Comparison of ENCODE assay signal across 33 cellular contexts in the genomic region with DNA sequence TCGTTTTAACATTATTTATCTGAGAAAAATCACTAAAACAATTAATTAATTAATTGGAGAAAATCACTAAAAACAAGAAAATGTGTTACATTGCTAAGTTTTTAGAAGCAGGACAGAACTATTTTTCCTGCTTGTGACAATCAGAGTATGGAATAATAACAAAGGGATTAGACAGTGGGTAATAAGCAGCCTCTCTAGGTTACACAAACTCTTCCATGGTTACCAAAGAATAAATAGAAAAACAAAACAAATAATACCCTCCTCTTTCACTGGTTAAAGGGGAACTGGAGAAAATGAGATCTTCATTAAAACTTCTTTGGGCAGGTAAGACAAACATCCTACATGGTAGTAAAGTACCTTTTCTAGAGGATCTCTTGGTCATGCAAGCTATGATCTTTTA. TPM values are rescaled to one million over a fixed set of nuclear protein-coding genes. Genes with fewer than 3 reads are reported as not detected.
A peak's percentile ranks its signal among the peaks of the same experiment; 100 is the strongest.
DNase-seq lines count a peak whose midpoint lies in the region; ATAC-seq, FAIRE-seq and TF ChIP-seq lines count a peak whose summit lies in the region.
"Had no signal": no experiment of that assay in that cellular context is flagged by ENCODE, and none has a peak within 500 bp of the region (broad histone marks: within the 10 kb centered on the region; RNA-seq: fewer than 3 reads in every experiment).

No MANE protein-coding gene starts in this region.

- TF ChIP-seq CTCF in GM23338 (conservative IDR thresholded peaks at IDR 0.05; ENCODE audit: low read depth in 2 of 2) (no peak), H1 (IDR thresholded peaks at IDR 0.05; ENCODE audit: control extremely low read depth in 1 of 3, insufficient read depth in 1 of 3, low read depth in 1 of 3, low read length in 3 of 3) (no peak), neural cell (IDR thresholded peaks at IDR 0.05; ENCODE audit: poor library complexity, severe bottlenecking) (no peak), prostate gland (IDR thresholded peaks at IDR 0.05) (no peak)

- no peaks in the 10 kb centered on the region for H3K9me3 Mint-ChIP-seq in GM23338
- H3K9me3 Mint-ChIP-seq: activated naive CD8-positive, alpha-beta T cell treated with anti-CD3 and anti-CD28 coated beads for 36 hours; activated T-cell treated with anti-CD3 and anti-CD28 coated beads, Interleukin-2, amount 50 U/mL, for 4 hours; mesothelial cell of epicardium had no signal

- no peak overlapping the region for H2AK5ac ChIP-seq in H1 (ENCODE audit: low read depth, low read length)

- no peaks in the 10 kb centered on the region for H3K9me3 ChIP-seq in H1 (ENCODE audit: insufficient read depth in 2 of 2, low read depth in 1 of 2, low read length in 1 of 2)
- no peaks in the 10 kb centered on the region for H3K9me3 ChIP-seq in neural cell (ENCODE audit: low read length)
- no peaks in the 10 kb centered on the region for H3K9me3 ChIP-seq in prostate gland
- H3K9me3 ChIP-seq: colonic mucosa, left ventricle myocardium inferior, pancreas had no signal

- no peak overlapping the region for H4K91ac ChIP-seq in H1 (replicated peaks; ENCODE audit: insufficient read length, low read length)

- H2BK15ac ChIP-seq in H1 (ENCODE audit: low read length): no peak overlapping the region

- no peak overlapping the region for H3K4ac ChIP-seq in H1 (replicated peaks; ENCODE audit: insufficient read length, low read depth, low read length)

- no peak overlapping the region for H2BK20ac ChIP-seq in H1 (ENCODE audit: low read length)

- no peak for TF ChIP-seq RAD21 in H1 (IDR thresholded peaks at IDR 0.05 in 1 of 2, conservative IDR thresholded peaks at IDR 0.05 in 1 of 2; ENCODE audit: low read depth in 2 of 2, low read length in 2 of 2)
- no peak for TF ChIP-seq RAD21 in neural cell (conservative IDR thresholded peaks at IDR 0.05)

- H3K27ac ChIP-seq in GM23338 (ENCODE audit: low read depth) (no peak overlapping the region), H1 (ENCODE audit: low read depth, low read length) (no peak overlapping the region), neural cell (ENCODE audit: low read length) (peak overlapping the region; percentile 77), prostate gland (no peak overlapping the region)
- H3K27ac ChIP-seq: colonic mucosa, left ventricle myocardium inferior, pancreas had no signal

- H3K9ac ChIP-seq in H1 (replicated peaks in 1 of 4; ENCODE audit: extremely low read depth in 1 of 4, low read depth in 3 of 4, low read length in 3 of 4) (no peak overlapping the region), neural cell (ENCODE audit: low read length) (peak overlapping the region; percentile 36)

- H3K27me3 Mint-ChIP-seq in GM23338 (ENCODE audit: insufficient read depth, low read depth, poor library complexity): peaks cover 15% of the 10 kb centered on the region

- H3K27me3 ChIP-seq in GM23338 (ENCODE audit: insufficient read depth) (peaks cover 3% of the 10 kb centered on the region; the same call in 1 of the 2 replicates), H1 (replicated peaks in 1 of 4; ENCODE audit: control insufficient read depth in 3 of 4, extremely low read depth in 1 of 4, insufficient read depth in 3 of 4, low read length in 3 of 4) (no peaks in the 10 kb centered on the region), neural cell (ENCODE audit: insufficient read depth, low read depth, low read length) (no peaks in the 10 kb centered on the region), prostate gland (replicated peaks; ENCODE audit: insufficient read depth) (no peaks in the 10 kb centered on the region)
- H3K27me3 ChIP-seq: colonic mucosa, pancreas had no signal

- H3K36me3 Mint-ChIP-seq in GM23338 (ENCODE audit: low read depth): no peaks in the 10 kb centered on the region
- H3K36me3 Mint-ChIP-seq: activated CD8-positive, alpha-beta memory T cell treated with anti-CD3 and anti-CD28 coated beads, Interleukin-2, amount 10 ng/mL, durations not matched to agents 7 days and 5 days; activated naive CD8-positive, alpha-beta T cell treated with anti-CD3 and anti-CD28 coated beads for 36 hours; mesothelial cell of epicardium had no signal

- POLR2A ChIA-PET in H1 (lab: Charles Lee; ENCODE audit: partially characterized antibody): no interaction called here

- intact Hi-C loops in prostate gland (cut with DNase I): no loop called here

- H3K9me2 ChIP-seq in GM23338 (ENCODE audit: insufficient read depth) (no peaks in the 10 kb centered on the region), neural cell (ENCODE audit: insufficient read depth, low read length) (no peaks in the 10 kb centered on the region)

- peak overlapping the region; percentile 2; the same call in 1 of the 2 replicates for H3K4me3 ChIP-seq in GM23338
- peak overlapping the region in 1 of 4 experiments; percentile 56; a peak in 1 of 8 replicates for H3K4me3 ChIP-seq in H1 (ENCODE audit: extremely low read depth in 1 of 4, insufficient read depth in 2 of 4, low read depth in 3 of 4, low read length in 4 of 4)
- peak overlapping the region; percentile 55 for H3K4me3 ChIP-seq in neural cell (ENCODE audit: low read length)
- H3K4me3 ChIP-seq in prostate gland: no peak overlapping the region
- H3K4me3 ChIP-seq: colonic mucosa, left ventricle myocardium inferior, pancreas had no signal

- no peak for FAIRE-seq in H1 (lab: Jason Lieb, UNC)
- FAIRE-seq: H54, pancreas, small intestine, TTC549 had no signal

- H4K5ac ChIP-seq in H1 (ENCODE audit: insufficient read length, low read depth, low read length): no peak overlapping the region

- H3K79me1 ChIP-seq in H1 (ENCODE audit: low read depth, low read length): no peaks in the 10 kb centered on the region

- no peak for ATAC-seq in GM23338
- ATAC-seq in HG03469 (IDR thresholded peaks at IDR 0.05; ENCODE audit: unreplicated experiment): no peak
- no peak for ATAC-seq in HG02678 (IDR thresholded peaks at IDR 0.05; ENCODE audit: unreplicated experiment)
- ATAC-seq: activated CD4-positive, CD25-positive, alpha-beta regulatory T cell treated with anti-CD3 and anti-CD28 coated beads, Interleukin-2, amount 50 U/mL, for 24 hours; activated CD8-positive, alpha-beta memory T cell treated with anti-CD3 and anti-CD28 coated beads, Interleukin-2, amount 10 ng/mL, durations not matched to agents 7 days and 5 days; activated T-cell treated with anti-CD3 and anti-CD28 coated beads, Interleukin-2, amount 50 U/mL, for 4 hours; Panc1; pancreas; SK-N-SH treated with all-trans-retinoic acid at 6 μM for 48 hours; T-helper 17 cell had no signal

- H2BK120ac ChIP-seq in H1 (replicated peaks; ENCODE audit: low read depth, low read length): no peak overlapping the region

- H3K4me2 ChIP-seq in GM23338: peak overlapping the region; percentile 65
- peak overlapping the region; percentile 78 to 94; a peak in 1 of 4 replicates for H3K4me2 ChIP-seq in H1 (ENCODE audit: insufficient read depth in 1 of 2, low read depth in 2 of 2, low read length in 2 of 2)
- H3K4me2 ChIP-seq in neural cell (ENCODE audit: low read length): peak overlapping the region; percentile 62

- H3F3A ChIP-seq in GM23338 (replicated peaks; ENCODE audit: low read depth) (no peaks in the 10 kb centered on the region), neural cell (ENCODE audit: insufficient read depth, low read length, poor library complexity, severe bottlenecking) (peaks cover 6% of the 10 kb centered on the region)

- TF ChIP-seq POLR2A in H1 (IDR thresholded peaks at IDR 0.05; ENCODE audit: control extremely low read depth in 1 of 2, low read depth in 2 of 2, low read length in 2 of 2): no peak
- no peak for TF ChIP-seq POLR2A in prostate gland (IDR thresholded peaks at IDR 0.05)

- TF ChIP-seq EP300 in H1 (IDR thresholded peaks at IDR 0.05; ENCODE audit: borderline replicate concordance in 1 of 2, low read depth in 2 of 2, low read length in 2 of 2) (no peak), neural cell (conservative IDR thresholded peaks at IDR 0.05; ENCODE audit: poor library complexity, severe bottlenecking) (no peak)

- H3K18ac ChIP-seq in H1 (ENCODE audit: extremely low read depth, low read length): no peak overlapping the region

- H3K36me3 ChIP-seq in GM23338 (ENCODE audit: insufficient read depth) (no peaks in the 10 kb centered on the region), H1 (ENCODE audit: control insufficient read depth in 2 of 4, insufficient read depth in 4 of 4, low read length in 3 of 4) (no peaks in the 10 kb centered on the region), neural cell (ENCODE audit: insufficient read depth, low read length) (no peaks in the 10 kb centered on the region), prostate gland (no peaks in the 10 kb centered on the region)
- H3K36me3 ChIP-seq: colonic mucosa, left ventricle myocardium inferior, pancreas had no signal

- peaks cover 58% of the 10 kb centered on the region for H3K4me1 Mint-ChIP-seq in GM23338

- WGBS in H1 (ENCODE audit: extremely low coverage in 1 of 2, insufficient coverage in 1 of 2, insufficient read length in 1 of 2, insufficient replicate concordance in 2 of 2, low coverage in 1 of 2, low lambda C conversion rate in 2 of 2, missing lambda C conversion rate in 1 of 2), 2 experiments: 25% methylated on average over 1 of the region's 1 CpG; no CpG with 5 or more reads in 1 of the 2 experiments
- 84% methylated on average over 1 of the region's 1 CpG for WGBS in prostate gland

- peaks cover 8% of the 10 kb centered on the region for H3K23me2 ChIP-seq in H1 (ENCODE audit: low read depth, low read length)

- H3K56ac ChIP-seq in H1 (replicated peaks; ENCODE audit: insufficient read length, low read depth, low read length): no peak overlapping the region

- H3K14ac ChIP-seq in H1 (ENCODE audit: insufficient read length): no peak overlapping the region

- H3K4me3 Mint-ChIP-seq in GM23338: peak overlapping the region; percentile 76; the same call in 2 of the 3 replicates
- H3K4me3 Mint-ChIP-seq: activated CD8-positive, alpha-beta memory T cell treated with anti-CD3 and anti-CD28 coated beads, Interleukin-2, amount 10 ng/mL, durations not matched to agents 7 days and 5 days; activated naive CD8-positive, alpha-beta T cell treated with anti-CD3 and anti-CD28 coated beads for 36 hours; activated T-cell treated with anti-CD3 and anti-CD28 coated beads, Interleukin-2, amount 50 U/mL, for 4 hours; mesothelial cell of epicardium; T-helper 17 cell had no signal

- H4K20me1 ChIP-seq in GM23338 (replicated peaks; ENCODE audit: insufficient read depth): no peaks in the 10 kb centered on the region; the same call in 1 of the 2 replicates
- no peaks in the 10 kb centered on the region for H4K20me1 ChIP-seq in H1 (replicated peaks in 1 of 2; ENCODE audit: control insufficient read depth in 1 of 2, insufficient read depth in 2 of 2, low read length in 2 of 2)
- H4K20me1 ChIP-seq in neural cell (ENCODE audit: insufficient read depth): no peaks in the 10 kb centered on the region

- no peak overlapping the region for H4K8ac ChIP-seq in H1 (ENCODE audit: extremely low read depth, insufficient read depth, low read length)

- H2AFZ ChIP-seq in GM23338: no peak overlapping the region
- no peak overlapping the region for H2AFZ ChIP-seq in H1 (ENCODE audit: low read length)
- no peak overlapping the region for H2AFZ ChIP-seq in neural cell (ENCODE audit: low read depth, low read length)

- H3K79me2 ChIP-seq in GM23338 (replicated peaks; ENCODE audit: insufficient read depth) (peaks cover 17% of the 10 kb centered on the region), H1 (ENCODE audit: control insufficient read depth in 1 of 2, insufficient read depth in 2 of 2, low read length in 2 of 2) (peaks cover 0 to 14% of the 10 kb centered on the region in 2 experiments; a peak in 2 of 4 replicates), neural cell (replicated peaks; ENCODE audit: insufficient read depth, low read length) (peaks cover 20% of the 10 kb centered on the region)

- DNase-seq in GM23338 (ENCODE audit: low spot score): no peak
- peak; percentile 11 for DNase-seq in M059J (ENCODE audit: low read depth)
- DNase-seq in H1 (ENCODE audit: low read depth in 1 of 2, low spot score in 2 of 2): no peak
- no peak for DNase-seq in prostate gland (ENCODE audit: low spot score)
- no peak for DNase-seq in cerebellar nuclear complex (lab: John Stamatoyannopoulos, UW)
- DNase-seq: activated CD4-positive, alpha-beta T cell treated with anti-CD3 and anti-CD28 coated beads, Interleukin-2, amount 50 U/mL, for 4 hours; activated CD8-positive, alpha-beta memory T cell treated with anti-CD3 and anti-CD28 coated beads, Interleukin-2, amount 10 ng/mL, durations not matched to agents 7 days and 5 days; activated gamma-delta T cell; activated naive CD8-positive, alpha-beta T cell treated with anti-CD3 and anti-CD28 coated beads for 36 hours; activated T-cell treated with anti-CD3 and anti-CD28 coated beads, Interleukin-2, amount 50 U/mL, for 4 hours; aorta; C1 segment of cervical spinal cord; colonic mucosa; DMS79 treated with DMSO at 0.1 percent for 48 hours; effector CD8-positive, alpha-beta T cell; erythroblast; islet precursor cell; left ventricle myocardium inferior; NCI-H1048; pancreas; Right ventricle myocardium superior; small intestine; stimulated activated naive CD4-positive, alpha-beta T cell treated with Interleukin-2 at 50 U/mL for 16 hours; T-helper 17 cell had no signal

- CTCF ChIA-PET in H1 (lab: Charles Lee; ENCODE audit: partially characterized antibody): interaction anchor here (0.7 to 3.8 kb wide), 3 partner anchors 9 to 59 kb away, joined by 3 to 19 read pairs (median 4); partner anchors contain the start of gene C3orf33

- H2BK12ac ChIP-seq in H1 (ENCODE audit: low read depth, low read length): no peak overlapping the region

- H2BK5ac ChIP-seq in H1 (ENCODE audit: low read depth, low read length): no peak overlapping the region

- H3K4me1 ChIP-seq in GM23338 (ENCODE audit: insufficient read depth) (peaks cover 64% of the 10 kb centered on the region), H1 (replicated peaks in 1 of 4; ENCODE audit: control insufficient read depth in 3 of 4, insufficient read depth in 4 of 4, low read length in 3 of 4) (peaks cover 5 to 16% (median 12%) of the 10 kb centered on the region in 4 experiments; a peak in 6 of 7 replicates), prostate gland (replicated peaks) (no peaks in the 10 kb centered on the region)
- H3K4me1 ChIP-seq: colonic mucosa, pancreas had no signal

- peak overlapping the region; percentile 74 for H3K27ac Mint-ChIP-seq in GM23338
- H3K27ac Mint-ChIP-seq: activated CD8-positive, alpha-beta memory T cell treated with anti-CD3 and anti-CD28 coated beads, Interleukin-2, amount 10 ng/mL, durations not matched to agents 7 days and 5 days; activated naive CD8-positive, alpha-beta T cell treated with anti-CD3 and anti-CD28 coated beads for 36 hours; mesothelial cell of epicardium; T-helper 17 cell had no signal

- no peak overlapping the region for H3K23ac ChIP-seq in H1 (ENCODE audit: insufficient read length)

RNA-seq across cellular contexts. Expression of gene PLCH1, which starts 2.4 kb away (rescaled TPM):
- total RNA-seq in GM23338 (2014; rRNA removed; shearing (Covaris generic)): 24.4 and 25.3 TPM in 2 replicates
- 7.1 and 8.1 TPM in 2 replicates for polyA plus RNA-seq in GM23338 (2016; fragmentation: Nextera tagmentation; extraction: Ambion mirVana)
- total RNA-seq in M059J (2014; rRNA removed; shearing (Covaris generic)): 0.10 and 0.17 TPM in 2 replicates
- 17.2 and 17.4 TPM in 2 replicates for total RNA-seq in H1 (2021; fragmentation: NEBNext Ultra II Directional; extraction: Animal tissue kit (Norgen Biotek cat#: 25700))
- 5.0 and 5.8 TPM in 2 replicates for polyA plus RNA-seq in H1 (2011; rRNA removed)
- polyA plus RNA-seq in H1 (2011; cell fraction: cytosol; rRNA removed): 9.4 TPM
- 11.0 TPM for polyA plus RNA-seq in H1 (2011; cell fraction: nucleus; rRNA removed)
- 6.4 to 11.7 TPM (median 9.4 TPM) in 4 replicates for polyA plus RNA-seq in H1 (2012, experiment 1 of 2)
- 0.70 TPM for polyA plus RNA-seq in H1 (2012, experiment 2 of 2)
- 5.1 TPM for polyA plus RNA-seq in H1 (2013, experiment 1 of 2)
- 5.5 TPM for polyA plus RNA-seq in H1 (2013, experiment 2 of 2)
- 41.0 and 52.3 TPM in 2 replicates for polyA minus RNA-seq in H1 (2011; rRNA and poly(A)+ RNA removed)
- polyA minus RNA-seq in H1 (2011; cell fraction: cytosol; rRNA and poly(A)+ RNA removed): 19.7 TPM
- polyA minus RNA-seq in H1 (2011; cell fraction: nucleus; rRNA and poly(A)+ RNA removed): 39.3 TPM
- 12.1 and 13.5 TPM in 2 replicates for polyA plus RNA-seq in neural cell
- polyA minus RNA-seq in neural cell: 50.9 and 54.8 TPM in 2 replicates
- 10 to 100 TPM in 1 of 2 donors, under 1 TPM in 1; 0.64 to 12.2 TPM for total RNA-seq in prostate gland

RNA-seq across cellular contexts. Expression of gene C3orf33, which starts 58.8 kb away (rescaled TPM):
- 3.5 and 7.4 TPM in 2 replicates for total RNA-seq in GM23338 (2014; rRNA removed; shearing (Covaris generic))
- polyA plus RNA-seq in GM23338 (2016; fragmentation: Nextera tagmentation; extraction: Ambion mirVana) (4.7 and 5.3 TPM in 2 replicates), H1 (2011; rRNA removed) (3.3 and 4.5 TPM in 2 replicates), neural cell (9.0 and 9.8 TPM in 2 replicates)
- total RNA-seq in M059J (2014; rRNA removed; shearing (Covaris generic)): 1.5 and 1.7 TPM in 2 replicates
- 2.4 and 3.4 TPM in 2 replicates for total RNA-seq in H1 (2021; fragmentation: NEBNext Ultra II Directional; extraction: Animal tissue kit (Norgen Biotek cat#: 25700))
- 3.0 TPM for polyA plus RNA-seq in H1 (2011; cell fraction: cytosol; rRNA removed)
- polyA plus RNA-seq in H1 (2011; cell fraction: nucleus; rRNA removed): 2.0 TPM
- polyA plus RNA-seq in H1 (2012, experiment 1 of 2): 1.4 to 2.5 TPM (median 1.8 TPM) in 4 replicates
- polyA plus RNA-seq in H1 (2012, experiment 2 of 2): 0.94 TPM
- 3.8 TPM for polyA plus RNA-seq in H1 (2013, experiment 1 of 2)
- polyA plus RNA-seq in H1 (2013, experiment 2 of 2): 4.5 TPM
- polyA minus RNA-seq in H1 (2011; rRNA and poly(A)+ RNA removed): 0.38 and 0.85 TPM in 2 replicates
- polyA minus RNA-seq in H1 (2011; cell fraction: cytosol; rRNA and poly(A)+ RNA removed): 1.0 TPM
- polyA minus RNA-seq in H1 (2011; cell fraction: nucleus; rRNA and poly(A)+ RNA removed): 1.5 TPM
- polyA minus RNA-seq in neural cell: 9.5 TPM in 2 replicates
- total RNA-seq in prostate gland: 1 to 10 TPM; 4.9 to 7.6 TPM

Comparison
In these comparisons a context has a peak if more than half of its experiments do, and no peak if none do; other contexts are left out.
1. H3K4me3 ChIP-seq: peak in GM23338 (single experiment) and neural cell (single experiment); none in prostate gland (0 of 2).
2. Peak in every context shown above with its lines, with median percentiles within 50 percentile points of each other: H3K4me2 ChIP-seq.